ENCODE assay signal across 22 cellular contexts in genomic region chr15:29637555-29637954, GRCh38.
DNase-seq lines count a peak whose midpoint lies in the region; ATAC-seq, FAIRE-seq and TF ChIP-seq lines count a peak whose summit lies in the region.
"Had no signal": no experiment of that assay in that cellular context is flagged by ENCODE, and none has a peak within 500 bp of the region (broad histone marks: within the 10 kb centered on the region; RNA-seq: fewer than 3 reads in every experiment).

No MANE protein-coding gene starts in this region.

- H3K27ac ChIP-seq in body of pancreas = peak overlapping the region in 3 of 4 donors; percentile 60 to 81 (median 79)
- no peak overlapping the region for H3K27ac ChIP-seq in esophagus muscularis mucosa (replicated peaks in 1 of 4)
- H3K27ac ChIP-seq in pancreas = peak overlapping the region in 3 of 4 donors; percentile 58 to 61 (median 61)
- H3K27ac ChIP-seq in CD4-positive, alpha-beta memory T cell (ENCODE audit: low read depth, low read length) = no peak overlapping the region
- H3K27ac ChIP-seq: 22Rv1, A549, BLaER1 had no signal

- H3K4me3 Mint-ChIP-seq in stimulated activated memory B cell treated with anti-CD40 and anti-IgM and Interleukin-4, amounts not matched to agents 10 μg/mL and 1 μg/mL and 100 μg/mL, for 72 hours = no peak overlapping the region
- H3K4me3 Mint-ChIP-seq in CD4-positive, alpha-beta memory T cell = no peak overlapping the region
- H3K4me3 Mint-ChIP-seq: CD14-positive monocyte; CD4-positive, CD25-positive, alpha-beta regulatory T cell; CD8-positive, alpha-beta T cell had no signal

- CTCF ChIA-PET in CD4-positive, alpha-beta memory T cell (lab: Charles Lee; ENCODE audit: partially characterized antibody) = no interaction called here

- no peak for FAIRE-seq in pancreas (lab: Jason Lieb, UNC)
- FAIRE-seq: D721Med, G401.6, GM12891 had no signal

- H3K27me3 ChIP-seq in body of pancreas (no peaks in the 10 kb centered on the region), esophagus muscularis mucosa (peaks cover 0 to 37% (median 0%) of the 10 kb centered on the region in 4 donors), pancreas (no peaks in the 10 kb centered on the region)
- H3K27me3 ChIP-seq in CD4-positive, alpha-beta memory T cell (ENCODE audit: insufficient read depth, low read length) = no peaks in the 10 kb centered on the region
- H3K27me3 ChIP-seq: BE2C, BLaER1 had no signal

- H3K36me3 ChIP-seq in body of pancreas (replicated peaks in 1 of 2; ENCODE audit: insufficient read depth in 1 of 2, low read depth in 2 of 2) = no peaks in the 10 kb centered on the region
- no peaks in the 10 kb centered on the region for H3K36me3 ChIP-seq in esophagus muscularis mucosa
- H3K36me3 ChIP-seq in pancreas = no peaks in the 10 kb centered on the region
- no peaks in the 10 kb centered on the region for H3K36me3 ChIP-seq in CD4-positive, alpha-beta memory T cell (ENCODE audit: insufficient read depth, low read length)
- H3K36me3 ChIP-seq: BE2C, BLaER1 had no signal

- TF ChIP-seq EP300 in esophagus muscularis mucosa (IDR thresholded peaks at IDR 0.05) = no peak

- TF ChIP-seq CTCF in body of pancreas (IDR thresholded peaks at IDR 0.05) (no peak), esophagus muscularis mucosa (IDR thresholded peaks at IDR 0.05) (no peak), pancreas (IDR thresholded peaks at IDR 0.05) (no peak)

- no peak for ATAC-seq in body of pancreas
- ATAC-seq in pancreas = no peak
- ATAC-seq in stimulated activated memory B cell treated with anti-CD40 and anti-IgM and Interleukin-4, amounts not matched to agents 10 μg/mL and 1 μg/mL and 100 μg/mL, for 72 hours = no peak
- no peak for ATAC-seq in GM18520 (IDR thresholded peaks at IDR 0.05; ENCODE audit: unreplicated experiment)
- ATAC-seq: A549; CD8-positive, alpha-beta T cell had no signal

- intact Hi-C loops in body of pancreas (cut with DNase I) (no loop called here), esophagus muscularis mucosa (cut with DNase I) (no loop called here), pancreas (cut with DNase I) (no loop called here)
- intact Hi-C loops in CD4-positive, alpha-beta memory T cell (cut with micrococcal nuclease) = no loop called here

- H3K27me3 Mint-ChIP-seq in stimulated activated memory B cell treated with anti-CD40 and anti-IgM and Interleukin-4, amounts not matched to agents 10 μg/mL and 1 μg/mL and 100 μg/mL, for 72 hours = peaks cover 17% of the 10 kb centered on the region
- peaks cover 0 to 6% of the 10 kb centered on the region in 2 donors for H3K27me3 Mint-ChIP-seq in CD4-positive, alpha-beta memory T cell

- no peaks in the 10 kb centered on the region for H3K9me3 Mint-ChIP-seq in stimulated activated memory B cell treated with anti-CD40 and anti-IgM and Interleukin-4, amounts not matched to agents 10 μg/mL and 1 μg/mL and 100 μg/mL, for 72 hours
- peaks cover 0 to 5% (median 0%) of the 10 kb centered on the region in 8 donors for H3K9me3 Mint-ChIP-seq in CD4-positive, alpha-beta memory T cell
- H3K9me3 Mint-ChIP-seq: CD4-positive, CD25-positive, alpha-beta regulatory T cell; CD8-positive, alpha-beta T cell had no signal

- WGBS in body of pancreas, 2 donors = 94 to 96% methylated on average over 7 of the region's 7 CpGs
- WGBS in esophagus muscularis mucosa = 92% methylated on average over 7 of the region's 7 CpGs
- 94 to 98% methylated on average over 7 of the region's 7 CpGs for whole genome bisulfite sequencing in pancreas, 2 donors

- POLR2A ChIA-PET in CD4-positive, alpha-beta memory T cell (lab: Charles Lee; ENCODE audit: partially characterized antibody) = no interaction called here

- no peaks in the 10 kb centered on the region for H3K4me1 Mint-ChIP-seq in stimulated activated memory B cell treated with anti-CD40 and anti-IgM and Interleukin-4, amounts not matched to agents 10 μg/mL and 1 μg/mL and 100 μg/mL, for 72 hours
- no peaks in the 10 kb centered on the region for H3K4me1 Mint-ChIP-seq in CD4-positive, alpha-beta memory T cell
- H3K4me1 Mint-ChIP-seq: CD14-positive monocyte; CD4-positive, CD25-positive, alpha-beta regulatory T cell had no signal

- H3K36me3 Mint-ChIP-seq in stimulated activated memory B cell treated with anti-CD40 and anti-IgM and Interleukin-4, amounts not matched to agents 10 μg/mL and 1 μg/mL and 100 μg/mL, for 72 hours = no peaks in the 10 kb centered on the region
- H3K36me3 Mint-ChIP-seq in CD4-positive, alpha-beta memory T cell = no peaks in the 10 kb centered on the region
- H3K36me3 Mint-ChIP-seq: CD14-positive monocyte; CD4-positive, CD25-positive, alpha-beta regulatory T cell; CD8-positive, alpha-beta T cell had no signal

- no peak overlapping the region for H3K27ac Mint-ChIP-seq in stimulated activated memory B cell treated with anti-CD40 and anti-IgM and Interleukin-4, amounts not matched to agents 10 μg/mL and 1 μg/mL and 100 μg/mL, for 72 hours
- no peak overlapping the region for H3K27ac Mint-ChIP-seq in CD4-positive, alpha-beta memory T cell
- H3K27ac Mint-ChIP-seq: CD8-positive, alpha-beta T cell had no signal

- no peak for DNase-seq in body of pancreas
- peak; percentile 91 for DNase-seq in esophagus muscularis mucosa (ENCODE audit: extremely low spot score)
- no peak for DNase-seq in pancreas
- no peak for DNase-seq in CD4-positive, alpha-beta memory T cell
- DNase-seq: AML-193; BE2C; C1 segment of cervical spinal cord; Caco-2; Calu3; CD4-positive, CD25-positive, alpha-beta regulatory T cell; CD8-positive, alpha-beta T cell; DMS79 treated with DMSO at 0.1 percent for 48 hours; GF-D8 had no signal

- H3K4me1 ChIP-seq in body of pancreas = peaks cover 37% of the 10 kb centered on the region
- no peaks in the 10 kb centered on the region for H3K4me1 ChIP-seq in esophagus muscularis mucosa
- peaks cover 11 to 29% (median 28%) of the 10 kb centered on the region in 3 donors for H3K4me1 ChIP-seq in pancreas
- no peaks in the 10 kb centered on the region for H3K4me1 ChIP-seq in CD4-positive, alpha-beta memory T cell (ENCODE audit: insufficient read depth, low read length)
- H3K4me1 ChIP-seq: A549, BE2C, BLaER1, Caco-2 had no signal

- H3K4me3 ChIP-seq in body of pancreas (no peak overlapping the region), esophagus muscularis mucosa (no peak overlapping the region), pancreas (no peak overlapping the region)
- no peak overlapping the region for H3K4me3 ChIP-seq in CD4-positive, alpha-beta memory T cell (ENCODE audit: low read length in 2 of 2)
- H3K4me3 ChIP-seq: A549, BLaER1 had no signal

- no peaks in the 10 kb centered on the region for H3K9me3 ChIP-seq in body of pancreas
- H3K9me3 ChIP-seq in esophagus muscularis mucosa = no peaks in the 10 kb centered on the region
- H3K9me3 ChIP-seq in pancreas = no peaks in the 10 kb centered on the region
- no peaks in the 10 kb centered on the region for H3K9me3 ChIP-seq in CD4-positive, alpha-beta memory T cell (ENCODE audit: control insufficient read depth in 1 of 2, low read length in 2 of 2)
- H3K9me3 ChIP-seq: A549, BE2C, BLaER1, Caco-2 had no signal

- TF ChIP-seq POLR2A in body of pancreas (IDR thresholded peaks at IDR 0.05) = no peak
- no peak for TF ChIP-seq POLR2A in esophagus muscularis mucosa (IDR thresholded peaks at IDR 0.05; ENCODE audit: low read depth)

Comparison
In these comparisons a context has a peak if more than half of its experiments do, and no peak if none do; other contexts are left out.
1. H3K27ac ChIP-seq: peak in body of pancreas (3 of 4) and pancreas (3 of 4); none in esophagus muscularis mucosa (0 of 4) and CD4-positive, alpha-beta memory T cell (single experiment).